In the genomic region with DNA sequence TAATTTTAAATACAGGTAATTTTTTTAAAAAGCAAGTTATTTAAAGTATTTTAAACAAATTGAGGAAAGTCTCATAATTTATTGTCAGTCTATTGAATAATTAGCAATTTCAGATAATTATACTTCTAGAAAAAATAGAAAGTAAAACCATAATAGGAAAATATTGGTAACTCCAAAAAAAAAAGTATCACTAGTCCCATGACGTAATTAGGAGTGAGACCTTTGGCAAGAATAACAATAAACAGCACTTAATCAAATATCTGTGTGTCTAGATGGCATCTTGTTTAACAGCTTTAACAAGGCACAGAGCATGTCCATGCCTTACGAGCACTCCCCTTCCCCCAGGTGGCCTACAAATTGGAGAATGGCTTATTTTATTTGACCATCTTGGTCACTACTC, we compare ENCODE assay signal across 30 cellular contexts.
"Had no signal": no experiment of that assay in that cellular context is flagged by ENCODE, and none has a peak within 500 bp of the region (broad histone marks: within the 10 kb centered on the region; RNA-seq: fewer than 3 reads in every experiment).

No MANE protein-coding gene starts in this region.

- H3K9me3 Mint-ChIP-seq: endodermal cell had no signal

- H3K27me3 ChIP-seq: brain microvascular endothelial cell, dorsolateral prefrontal cortex had no signal

- H3K27ac ChIP-seq: brain microvascular endothelial cell, coronary artery, dorsolateral prefrontal cortex, VCaP had no signal

- DNase-seq: activated B cell treated with CpG ODN at 0.5 μM for 24 hours; activated CD4-positive, alpha-beta T cell treated with anti-CD3 and anti-CD28 coated beads for 48 hours; activated CD4-positive, alpha-beta T cell treated with anti-CD3 and anti-CD28 coated beads, Interleukin-2, amount 50 U/mL, for 1 hour; activated CD4-positive, alpha-beta T cell treated with anti-CD3 and anti-CD28 coated beads, Interleukin-2, amount 50 U/mL, for 48 hours; activated CD8-positive, alpha-beta memory T cell treated with anti-CD3 and anti-CD28 coated beads for 24 hours; activated CD8-positive, alpha-beta T cell treated with anti-CD3 and anti-CD28 coated beads for 36 hours; activated effector memory CD4-positive, alpha-beta T cell treated with Interleukin-2 at 50 U/mL for 16 hours; activated gamma-delta T cell treated with Interleukin-2 at 50 U/mL for 16 hours; activated naive CD4-positive, alpha-beta T cell treated with anti-CD3 and anti-CD28 coated beads, Interleukin-2, amount 50 U/mL, for 16 hours; activated naive CD4-positive, alpha-beta T cell treated with Interleukin-2 at 50 U/mL for 16 hours; activated T-cell treated with anti-CD3 and anti-CD28 coated beads, Interleukin-2, amount 50 U/mL, for 4 hours; amniotic stem cell; anterior cingulate cortex; brain microvascular endothelial cell; dorsolateral prefrontal cortex; effector memory CD4-positive, alpha-beta T cell; endodermal cell; foreskin fibroblast; T-helper 2 cell had no signal

- H3K4me1 Mint-ChIP-seq: activated B cell treated with CpG ODN at 0.5 μM for 24 hours; activated T-helper 17 cell treated with anti-CD3 and anti-CD28 coated beads, Interleukin-2, amount 50 U/mL, for 72 hours; central memory CD8-positive, alpha-beta T cell had no signal

- H3K4me3 ChIP-seq: coronary artery, dorsolateral prefrontal cortex had no signal

- H3K36me3 ChIP-seq: brain microvascular endothelial cell had no signal

- H3K27me3 Mint-ChIP-seq: activated B cell treated with CpG ODN at 0.5 μM for 24 hours; activated CD8-positive, alpha-beta T cell treated with anti-CD3 and anti-CD28 coated beads for 36 hours; activated naive CD8-positive, alpha-beta T cell; activated T-helper 17 cell treated with anti-CD3 and anti-CD28 coated beads, Interleukin-2, amount 50 U/mL, for 72 hours; central memory CD8-positive, alpha-beta T cell; dendritic cell treated with granulocyte-macrophage colony-stimulating factor and Interleukin-4, amounts not matched to agents 40 ng/mL and 50 ng/mL, for 4 days had no signal

- FAIRE-seq: astrocyte, bronchial epithelial cell, frontal cortex had no signal

- ATAC-seq: activated CD4-positive, CD25-positive, alpha-beta regulatory T cell treated with anti-CD3 and anti-CD28 coated beads, Interleukin-2, amount 50 U/mL, for 24 hours; activated CD8-positive, alpha-beta T cell treated with anti-CD3 and anti-CD28 coated beads for 36 hours; activated T-cell treated with anti-CD3 and anti-CD28 coated beads, Interleukin-2, amount 50 U/mL, for 4 hours; activated T-helper 17 cell treated with anti-CD3 and anti-CD28 coated beads, Interleukin-2, amount 50 U/mL, for 72 hours; esophagus mucosa had no signal

- H3K36me3 Mint-ChIP-seq: activated naive CD8-positive, alpha-beta T cell had no signal

- H3K27ac Mint-ChIP-seq: activated B cell treated with CpG ODN at 0.5 μM for 24 hours; activated CD8-positive, alpha-beta T cell treated with anti-CD3 and anti-CD28 coated beads for 36 hours; activated naive CD8-positive, alpha-beta T cell; activated T-helper 17 cell treated with anti-CD3 and anti-CD28 coated beads, Interleukin-2, amount 50 U/mL, for 72 hours; dendritic cell treated with granulocyte-macrophage colony-stimulating factor and Interleukin-4, amounts not matched to agents 40 ng/mL and 50 ng/mL, for 4 days; endodermal cell had no signal

- H3K4me3 Mint-ChIP-seq: activated B cell treated with CpG ODN at 0.5 μM for 24 hours; activated CD8-positive, alpha-beta T cell treated with anti-CD3 and anti-CD28 coated beads for 36 hours; activated naive CD8-positive, alpha-beta T cell; activated T-cell treated with anti-CD3 and anti-CD28 coated beads, Interleukin-2, amount 50 U/mL, for 4 hours; activated T-helper 17 cell treated with anti-CD3 and anti-CD28 coated beads, Interleukin-2, amount 50 U/mL, for 72 hours; central memory CD8-positive, alpha-beta T cell; dendritic cell treated with granulocyte-macrophage colony-stimulating factor and Interleukin-4, amounts not matched to agents 40 ng/mL and 50 ng/mL, for 4 days; endodermal cell had no signal
